8 cellular contexts compared by ENCODE assay signal in genomic region chr4:102321260-102321991, GRCh38. TPM values are rescaled to one million over a fixed set of nuclear protein-coding genes. Genes with fewer than 3 reads are reported as not detected.
DNase-seq lines count a peak whose midpoint lies in the region; ATAC-seq lines count a peak whose summit lies in the region.
"Had no signal": no experiment of that assay in that cellular context is flagged by ENCODE, and none has a peak within 500 bp of the region (broad histone marks: within the 10 kb centered on the region; RNA-seq: fewer than 3 reads in every experiment).

No MANE protein-coding gene starts in this region.

- H3K79me2 ChIP-seq in GM23248 (ENCODE audit: insufficient read depth), result no peaks in the 10 kb centered on the region

- no peaks in the 10 kb centered on the region for H3K27me3 ChIP-seq in GM23248 (replicated peaks; ENCODE audit: insufficient read depth)

- WGBS in GM23248 (ENCODE audit: low coverage in 1 of 2, low lambda C conversion rate in 2 of 2, missing lambda C conversion rate in 2 of 2), 2 experiments, result 88 to 89% methylated on average over 11 of the region's 11 CpGs

- no peaks in the 10 kb centered on the region for H4K20me1 ChIP-seq in GM23248 (ENCODE audit: insufficient read depth)

- H3K9me3 ChIP-seq in GM23248 (ENCODE audit: low read depth), result no peaks in the 10 kb centered on the region

- H3K9me3 Mint-ChIP-seq in stimulated activated effector memory CD8-positive, alpha-beta T cell treated with anti-CD3 and anti-CD28 coated beads, Interleukin-12 subunit alpha, Interleukin-12 subunit beta, amount 100 ng/mL, for 72 hours, result no peaks in the 10 kb centered on the region

- H2AFZ ChIP-seq in GM23248, result no peak overlapping the region

- no peaks in the 10 kb centered on the region for H3F3A ChIP-seq in GM23248 (ENCODE audit: insufficient read depth)

- no peaks in the 10 kb centered on the region for H3K4me1 ChIP-seq in GM23248 (ENCODE audit: insufficient read depth)

- H3K4me1 Mint-ChIP-seq in stimulated activated effector memory CD8-positive, alpha-beta T cell treated with anti-CD3 and anti-CD28 coated beads, Interleukin-12 subunit alpha, Interleukin-12 subunit beta, amount 100 ng/mL, for 72 hours, result peaks cover 33% of the 10 kb centered on the region

- no peak overlapping the region for H3K4me3 Mint-ChIP-seq in stimulated activated effector memory CD8-positive, alpha-beta T cell treated with anti-CD3 and anti-CD28 coated beads, Interleukin-12 subunit alpha, Interleukin-12 subunit beta, amount 100 ng/mL, for 72 hours

- H3K27ac ChIP-seq in GM23248, result no peak overlapping the region
- H3K27ac ChIP-seq: skin epidermis had no signal

- H3K4me2 ChIP-seq in GM23248 (ENCODE audit: unreplicated experiment), result no peak overlapping the region

- H3K9me2 ChIP-seq in GM23248 (ENCODE audit: insufficient read depth), result no peaks in the 10 kb centered on the region

- ATAC-seq in GM18909 (IDR thresholded peaks at IDR 0.05; ENCODE audit: poor library complexity, unreplicated experiment) (peak; percentile 94), HG03442 (IDR thresholded peaks at IDR 0.05; ENCODE audit: unreplicated experiment) (peak; percentile 95)
- ATAC-seq in stimulated activated effector memory CD8-positive, alpha-beta T cell treated with anti-CD3 and anti-CD28 coated beads, Interleukin-12 subunit alpha, Interleukin-12 subunit beta, amount 100 ng/mL, for 72 hours, result peak; percentile 63

- in situ Hi-C loops in GM23248 (cut with MboI), result no loop called here

- no peaks in the 10 kb centered on the region for H3K36me3 Mint-ChIP-seq in stimulated activated effector memory CD8-positive, alpha-beta T cell treated with anti-CD3 and anti-CD28 coated beads, Interleukin-12 subunit alpha, Interleukin-12 subunit beta, amount 100 ng/mL, for 72 hours

- DNase-seq in GM23248 (peak; percentile 7), globus pallidus (ENCODE audit: low spot score) (no peak), NCI-H526 (lab: John Stamatoyannopoulos, UW) (no peak), RPMI8226 (no peak)
- no peak for DNase-seq in stimulated activated effector memory CD8-positive, alpha-beta T cell treated with anti-CD3 and anti-CD28 coated beads, Interleukin-12 subunit alpha, Interleukin-12 subunit beta, amount 100 ng/mL, for 72 hours (ENCODE audit: low spot score in 2 of 2)

- no peak overlapping the region for H3K27ac Mint-ChIP-seq in stimulated activated effector memory CD8-positive, alpha-beta T cell treated with anti-CD3 and anti-CD28 coated beads, Interleukin-12 subunit alpha, Interleukin-12 subunit beta, amount 100 ng/mL, for 72 hours

- H3K9ac ChIP-seq in GM23248, result no peak overlapping the region

- H3K4me3 ChIP-seq in GM23248, result no peak overlapping the region
- H3K4me3 ChIP-seq: skin epidermis had no signal

- H3K36me3 ChIP-seq in GM23248 (ENCODE audit: low read depth), result no peaks in the 10 kb centered on the region

RNA-seq across cellular contexts. Expression of gene SLC39A8, which starts 23.9 kb away (rescaled TPM):
- 3.2 and 3.7 TPM in 2 replicates for total RNA-seq in GM23248 (2014; rRNA removed; shearing (Covaris generic))
- polyA plus RNA-seq in GM23248 (2016; fragmentation: Nextera tagmentation; extraction: Ambion mirVana), result 2.2 and 2.9 TPM in 2 replicates
